Comparison of ENCODE assay signal across 17 cellular contexts in the genomic region with DNA sequence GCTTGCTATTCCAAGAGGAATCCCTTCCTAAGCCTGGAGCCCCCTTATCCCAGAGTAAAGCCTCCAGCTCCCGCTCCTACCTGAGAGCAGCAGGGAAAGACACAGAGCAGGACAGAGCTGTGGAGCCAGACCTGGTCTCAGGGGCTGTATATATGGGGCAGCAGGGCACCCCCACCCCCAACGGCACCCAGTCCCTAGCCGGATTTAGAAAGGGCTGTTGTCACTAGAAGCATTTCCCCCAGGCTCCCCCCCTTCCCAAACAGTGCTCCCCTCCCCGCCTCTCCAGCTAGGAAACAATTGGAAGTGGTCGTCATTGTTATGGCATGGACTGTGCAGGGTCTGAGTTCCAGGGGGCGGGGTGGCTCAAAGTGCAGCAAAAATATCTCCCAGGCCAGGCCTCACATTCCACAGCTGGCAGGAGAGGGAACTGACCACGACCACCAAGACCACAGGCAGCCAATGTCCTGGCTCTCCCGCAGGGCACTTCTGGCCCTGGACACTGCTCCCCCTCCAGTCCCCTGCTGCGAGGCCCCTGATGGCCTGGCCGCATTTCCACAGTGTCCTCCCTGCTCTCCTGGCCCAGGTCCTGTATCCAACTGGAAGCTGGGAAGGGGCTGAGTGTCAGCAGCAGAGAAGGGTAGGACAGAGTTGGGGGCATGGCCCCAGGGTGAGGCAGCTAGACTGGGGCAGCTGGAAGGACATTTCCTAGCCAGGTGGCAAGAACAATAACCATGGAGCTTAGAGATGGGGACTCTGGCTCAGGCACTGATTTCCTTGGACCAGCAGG. TPM values are rescaled to one million over a fixed set of nuclear protein-coding genes. Genes with fewer than 3 reads are reported as not detected.
A peak's percentile ranks its signal among the peaks of the same experiment; 100 is the strongest.
DNase-seq lines count a peak whose midpoint lies in the region; ATAC-seq and TF ChIP-seq lines count a peak whose summit lies in the region.
"Had no signal": no experiment of that assay in that cellular context is flagged by ENCODE, and none has a peak within 500 bp of the region (broad histone marks: within the 10 kb centered on the region; RNA-seq: fewer than 3 reads in every experiment).

A gene (minus strand): TSS at position 121 of the 787 bp plus-strand sequence. CDS start 1,928 bp downstream, outside the sequence.

- H3K4me3 Mint-ChIP-seq in H9: no peak within 1 kb of the TSS
- H3K4me3 Mint-ChIP-seq: mesothelial cell of epicardium; stimulated activated naive CD8-positive, alpha-beta T cell treated with anti-CD3 and anti-CD28 coated beads, Interleukin-15, amount 100 ng/mL, for 72 hours had no signal

- no peaks in the 10 kb centered on the region for H3K79me2 ChIP-seq in H9 (ENCODE audit: insufficient read depth, low read length)

- H3K36me3 ChIP-seq in prostate gland: no peaks in the 10 kb centered on the region
- H3K36me3 ChIP-seq: esophagus muscularis mucosa, pancreas, vagina had no signal

- H3K4me2 ChIP-seq in H9 (ENCODE audit: insufficient read depth, insufficient read length, low read length): no peak within 1 kb of the TSS

- peaks cover 29 to 37% of the 10 kb centered on the region in 2 experiments for H3K4me1 Mint-ChIP-seq in H9
- H3K4me1 Mint-ChIP-seq: stimulated activated naive CD8-positive, alpha-beta T cell treated with anti-CD3 and anti-CD28 coated beads, Interleukin-15, amount 100 ng/mL, for 72 hours had no signal

- H3K4me1 ChIP-seq in H9 (ENCODE audit: insufficient read depth, low read length) (no peaks in the 10 kb centered on the region), prostate gland (replicated peaks) (no peaks in the 10 kb centered on the region)
- H3K4me1 ChIP-seq: pancreas, vagina had no signal

- H3K23ac ChIP-seq in H9 (ENCODE audit: insufficient read length, low read depth, low read length): no peak within 1 kb of the TSS

- H2BK5ac ChIP-seq in H9 (ENCODE audit: insufficient read length, low read length): no peak within 1 kb of the TSS

- DNase-seq in H9 (peak; percentile 21), dorsolateral prefrontal cortex (no peak), left kidney (ENCODE audit: low read depth, low spot score) (peak; percentile 39), retina (peak; percentile 68), prostate gland (ENCODE audit: low spot score) (no peak), DMS153 (lab: John Stamatoyannopoulos, UW) (no peak), NAMALWA (ENCODE audit: low spot score) (no peak)
- DNase-seq: dermis blood vessel endothelial cell, Kasumi-1, NCI-H1436 had no signal

- no peak within 1 kb of the TSS for H2BK120ac ChIP-seq in H9 (ENCODE audit: low read depth, low read length, poor library complexity, severe bottlenecking)

- H3K27ac Mint-ChIP-seq in H9: peak within 1 kb of the TSS in 1 of 3 experiments; percentile 50; a peak in 1 of 7 replicates

- no CpG with 5 or more reads among the region's 10 CpGs for WGBS in H9 (ENCODE audit: extremely low coverage, insufficient read length, low lambda C conversion rate)
- WGBS in prostate gland: 73% methylated on average over 10 of the region's 10 CpGs

- no peak within 1 kb of the TSS for H2AK5ac ChIP-seq in H9 (ENCODE audit: insufficient read length, low read length)

- no peak within 1 kb of the TSS for H3K56ac ChIP-seq in H9 (ENCODE audit: insufficient read length, low read depth, low read length)

- H4K20me1 ChIP-seq in H9 (ENCODE audit: control insufficient read depth, insufficient read depth, insufficient read length): no peaks in the 10 kb centered on the region

- H2BK12ac ChIP-seq in H9 (ENCODE audit: insufficient read length, low read depth, low read length): no peak within 1 kb of the TSS

- no peaks in the 10 kb centered on the region; a peak in 1 of 5 replicates for H3K9me3 Mint-ChIP-seq in H9
- H3K9me3 Mint-ChIP-seq: mesothelial cell of epicardium; stimulated activated naive CD8-positive, alpha-beta T cell treated with anti-CD3 and anti-CD28 coated beads, Interleukin-15, amount 100 ng/mL, for 72 hours had no signal

- no peak within 1 kb of the TSS for H2BK15ac ChIP-seq in H9 (ENCODE audit: low read depth, low read length)

- TF ChIP-seq CTCF in H9 (conservative IDR thresholded peaks at IDR 0.05): no peak
- TF ChIP-seq CTCF in dorsolateral prefrontal cortex (IDR thresholded peaks at IDR 0.05 in 54 of 56, conservative IDR thresholded peaks at IDR 0.05 in 2 of 56; ENCODE audit: low read depth in 1 of 56, partially characterized antibody in 56 of 56): no peak
- TF ChIP-seq CTCF in prostate gland (IDR thresholded peaks at IDR 0.05): no peak

- no peak within 1 kb of the TSS for H3K4ac ChIP-seq in H9 (ENCODE audit: low read depth, low read length)

- no peak within 1 kb of the TSS for H3K27ac ChIP-seq in H9 (ENCODE audit: insufficient read length, low read depth, low read length)
- peak within 1 kb of the TSS in 48 of 59 donors; percentile 1 to 83 (median 56) for H3K27ac ChIP-seq in dorsolateral prefrontal cortex
- H3K27ac ChIP-seq in prostate gland: no peak within 1 kb of the TSS
- H3K27ac ChIP-seq: esophagus muscularis mucosa, pancreas, vagina had no signal

- H3K14ac ChIP-seq in H9 (ENCODE audit: insufficient read depth, low read length): no peak within 1 kb of the TSS

- no peak within 1 kb of the TSS for H3K9ac ChIP-seq in H9 (ENCODE audit: extremely low read depth, insufficient read length, low read length)

- no peak within 1 kb of the TSS for H3K18ac ChIP-seq in H9 (ENCODE audit: insufficient read length, low read depth, low read length)

- H3K23me2 ChIP-seq in H9 (ENCODE audit: insufficient read length, low read depth, low read length, poor library complexity, severe bottlenecking): peaks cover 2% of the 10 kb centered on the region

- H3K9me3 ChIP-seq in H9 (ENCODE audit: control insufficient read depth, low read depth, low read length) (no peaks in the 10 kb centered on the region), prostate gland (no peaks in the 10 kb centered on the region)
- H3K9me3 ChIP-seq: esophagus muscularis mucosa, pancreas, vagina had no signal

- no peak within 1 kb of the TSS for H3T11ph ChIP-seq in H9 (ENCODE audit: low read length)

- intact Hi-C loops in dorsolateral prefrontal cortex (cut with DNase I) (no loop called here), prostate gland (cut with DNase I) (no loop called here)

- H3K4me3 ChIP-seq in dorsolateral prefrontal cortex (no peak within 1 kb of the TSS), prostate gland (no peak within 1 kb of the TSS)
- H3K4me3 ChIP-seq: esophagus muscularis mucosa, pancreas, vagina had no signal

- no peak for ATAC-seq in HG03565 (IDR thresholded peaks at IDR 0.05; ENCODE audit: unreplicated experiment)
- ATAC-seq: Panc1; stimulated activated naive CD8-positive, alpha-beta T cell treated with anti-CD3 and anti-CD28 coated beads, Interleukin-15, amount 100 ng/mL, for 72 hours had no signal

- no peak within 1 kb of the TSS for H2AFZ ChIP-seq in H9 (ENCODE audit: low read length)

- no peak within 1 kb of the TSS for H4K91ac ChIP-seq in H9 (ENCODE audit: insufficient read length, low read depth, low read length)

- no peak within 1 kb of the TSS for H4K8ac ChIP-seq in H9 (replicated peaks; ENCODE audit: insufficient read length, low read depth, low read length)

- no peak within 1 kb of the TSS for H4K5ac ChIP-seq in H9 (ENCODE audit: insufficient read length, low read depth, low read length)

- no peaks in the 10 kb centered on the region for H3K36me3 Mint-ChIP-seq in H9 (ENCODE audit: insufficient read depth in 1 of 3, low read depth in 3 of 3)
- H3K36me3 Mint-ChIP-seq: mesothelial cell of epicardium had no signal

- no peak within 1 kb of the TSS for H2BK20ac ChIP-seq in H9 (ENCODE audit: low read depth, low read length, poor library complexity, severe bottlenecking)

- no peak for TF ChIP-seq POLR2A in prostate gland (IDR thresholded peaks at IDR 0.05)

- H3K27me3 ChIP-seq in H9 (ENCODE audit: insufficient read depth, low read length) (no peaks in the 10 kb centered on the region; the same call in 1 of the 2 replicates), dorsolateral prefrontal cortex (no peaks in the 10 kb centered on the region), prostate gland (replicated peaks; ENCODE audit: insufficient read depth) (no peaks in the 10 kb centered on the region)
- H3K27me3 ChIP-seq: esophagus muscularis mucosa, pancreas, vagina had no signal

- no peaks in the 10 kb centered on the region for H3K79me1 ChIP-seq in H9 (ENCODE audit: insufficient read depth, low read depth, low read length, poor library complexity, severe bottlenecking)

- H3K27me3 Mint-ChIP-seq in H9 (ENCODE audit: low read depth): peaks cover 54% of the 10 kb centered on the region

RNA-seq across cellular contexts. Expression of the gene that starts here (rescaled TPM):
- not detected in 2 replicates for total RNA-seq in H9 (2021)
- 1 to 10 TPM in 106 of 120 experiments, under 1 TPM in 14; 0.40 to 6.7 (median 1.9) TPM for total RNA-seq in dorsolateral prefrontal cortex
- 10 to 100 TPM in 1 of 2 donors, under 1 TPM in 1; 0.28 to 40.1 TPM for total RNA-seq in prostate gland
- total RNA-seq: dermis blood vessel endothelial cell, mesothelial cell of epicardium, vagina had no signal

Comparison
In these comparisons a context has a peak if more than half of its experiments do, and no peak if none do; other contexts are left out.
1. Peak in DNase-seq in H9; RNA of the gene not detected or under 1 TPM.
2. DNase-seq: peak in left kidney (single experiment) and retina (single experiment); none in dorsolateral prefrontal cortex (0 of 10), prostate gland (single experiment), DMS153 (single experiment) and NAMALWA (single experiment).
3. H3K27ac ChIP-seq: peak in dorsolateral prefrontal cortex (48 of 59); none in H9 (single experiment) and prostate gland (0 of 2).